In genomic region chr12:45518516-45519235, GRCh38 we compare ENCODE assay signal across 8 cellular contexts.
DNase-seq lines count a peak whose midpoint lies in the region; ATAC-seq and TF ChIP-seq lines count a peak whose summit lies in the region.

No MANE protein-coding gene starts in this region.

- ATAC-seq in lung (ENCODE audit: insufficient read depth, low FRiP score) (no peak), aorta (ENCODE audit: low FRiP score) (no peak), GM21447 (IDR thresholded peaks at IDR 0.05; ENCODE audit: unreplicated experiment) (no peak)

- peaks cover 11% of the 10 kb centered on the region for H3K9me3 Mint-ChIP-seq in activated CD4-positive, alpha-beta memory T cell treated with anti-CD3 and anti-CD28 coated beads for 36 hours

- CTCF ChIA-PET in activated CD4-positive, alpha-beta memory T cell treated with anti-CD3 and anti-CD28 coated beads for 36 hours (lab: Charles Lee): no interaction called here

- H3K36me3 Mint-ChIP-seq in activated CD4-positive, alpha-beta memory T cell treated with anti-CD3 and anti-CD28 coated beads for 36 hours: peaks cover 7% of the 10 kb centered on the region

- peaks cover 16% of the 10 kb centered on the region for H3K4me1 Mint-ChIP-seq in activated CD4-positive, alpha-beta memory T cell treated with anti-CD3 and anti-CD28 coated beads for 36 hours (ENCODE audit: low read depth)

- DNase-seq in activated CD8-positive, alpha-beta memory T cell treated with anti-CD3 and anti-CD28 coated beads for 24 hours: peak; percentile 76
- DNase-seq in activated CD8-positive, alpha-beta memory T cell treated with anti-CD3 and anti-CD28 coated beads, Interleukin-2, amount 50 U/mL, for 48 hours: no peak
- peak; percentile 70 for DNase-seq in activated CD4-positive, alpha-beta memory T cell treated with anti-CD3 and anti-CD28 coated beads for 36 hours
- no peak for DNase-seq in lung (ENCODE audit: low spot score)
- DNase-seq in LoVo (ENCODE audit: low spot score): no peak
- DNase-seq in aorta: no peak
- no peak for DNase-seq in anterior cingulate cortex (lab: John Stamatoyannopoulos, UW)

- intact Hi-C loops in activated CD4-positive, alpha-beta memory T cell treated with anti-CD3 and anti-CD28 coated beads for 36 hours (cut with micrococcal nuclease): loop anchor here (1.0 kb wide), 1 partner anchor 209 kb away; no protein-coding TSS in a partner anchor
- intact Hi-C loops in aorta (cut with DNase I): no loop called here

- POLR2A ChIA-PET in activated CD4-positive, alpha-beta memory T cell treated with anti-CD3 and anti-CD28 coated beads for 36 hours (lab: Charles Lee): no interaction called here

- H3K27me3 Mint-ChIP-seq in activated CD4-positive, alpha-beta memory T cell treated with anti-CD3 and anti-CD28 coated beads for 36 hours: no peaks in the 10 kb centered on the region

- H3K27ac ChIP-seq in lung (ENCODE audit: low read depth in 1 of 2, low read length in 1 of 2) (no peak overlapping the region), aorta (ENCODE audit: low read depth in 1 of 2, low read length in 2 of 2) (no peak overlapping the region)

- TF ChIP-seq CTCF in lung (IDR thresholded peaks at IDR 0.05; ENCODE audit: control extremely low read depth, extremely low read depth): no peak

- H3K36me3 ChIP-seq in lung (ENCODE audit: control insufficient read depth in 2 of 2, insufficient read depth in 2 of 2, low read length in 2 of 2) (no peaks in the 10 kb centered on the region), aorta (ENCODE audit: control insufficient read depth in 1 of 2, insufficient read depth in 2 of 2, low read length in 1 of 2) (no peaks in the 10 kb centered on the region)

- WGBS in lung, 2 donors: 35 to 64% methylated on average over 9 of the region's 9 CpGs
- 92 to 94% methylated on average over 9 of the region's 9 CpGs for WGBS in aorta, 2 donors

- H3K9me3 ChIP-seq in lung (ENCODE audit: control insufficient read depth in 2 of 2, insufficient read depth in 1 of 2, low read length in 1 of 2) (peaks cover 0 to 3% of the 10 kb centered on the region in 2 donors), aorta (ENCODE audit: control insufficient read depth, low read length) (no peaks in the 10 kb centered on the region)

- peak overlapping the region; percentile 64 for H3K27ac Mint-ChIP-seq in activated CD4-positive, alpha-beta memory T cell treated with anti-CD3 and anti-CD28 coated beads for 36 hours

- H3K4me1 ChIP-seq in lung (ENCODE audit: control insufficient read depth in 2 of 2, insufficient read depth in 2 of 2, low read length in 2 of 2): no peaks in the 10 kb centered on the region
- H3K4me1 ChIP-seq in aorta (ENCODE audit: control insufficient read depth in 1 of 2, insufficient read depth in 2 of 2, low read length in 2 of 2): no peaks in the 10 kb centered on the region

- H3K27me3 ChIP-seq in lung (ENCODE audit: control insufficient read depth, insufficient read depth): no peaks in the 10 kb centered on the region
- no peaks in the 10 kb centered on the region for H3K27me3 ChIP-seq in aorta (ENCODE audit: control insufficient read depth in 1 of 2, insufficient read depth in 2 of 2, low read length in 1 of 2)

- no peak overlapping the region for H3K4me3 Mint-ChIP-seq in activated CD4-positive, alpha-beta memory T cell treated with anti-CD3 and anti-CD28 coated beads for 36 hours

- H3K4me3 ChIP-seq in lung (peak overlapping the region; percentile 13), aorta (ENCODE audit: low read length in 2 of 2) (no peak overlapping the region)

Comparison
In these comparisons a context has a peak if more than half of its experiments do, and no peak if none do; other contexts are left out.
1. DNase-seq: peak in activated CD8-positive, alpha-beta memory T cell treated with anti-CD3 and anti-CD28 coated beads for 24 hours (single experiment) and activated CD4-positive, alpha-beta memory T cell treated with anti-CD3 and anti-CD28 coated beads for 36 hours (single experiment); none in activated CD8-positive, alpha-beta memory T cell treated with anti-CD3 and anti-CD28 coated beads, Interleukin-2, amount 50 U/mL, for 48 hours (single experiment), lung (single experiment), LoVo (single experiment), aorta (0 of 2) and anterior cingulate cortex (0 of 58).